In the genomic region with DNA sequence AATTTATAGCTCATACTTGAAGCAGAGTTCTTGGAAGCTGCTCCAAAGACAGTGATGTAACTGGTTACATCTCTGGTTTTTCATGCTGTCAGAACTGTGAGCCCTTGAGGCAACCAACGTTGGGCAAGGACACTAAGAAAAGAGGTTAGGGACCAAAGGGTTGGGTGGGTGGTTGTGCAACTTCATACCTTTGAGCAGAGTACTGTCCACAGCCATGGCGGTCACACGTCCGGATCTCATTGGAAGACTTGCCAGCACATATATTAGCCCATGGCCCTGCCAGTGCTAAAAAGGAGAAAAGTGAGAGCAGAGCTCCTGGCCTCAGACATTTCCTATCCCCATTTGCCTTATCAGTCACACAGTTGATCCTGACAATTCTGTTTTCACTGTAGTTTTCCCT, we compare ENCODE assay signal across 33 cellular contexts. TPM values are rescaled to one million over a fixed set of nuclear protein-coding genes. Genes with fewer than 3 reads are reported as not detected.
"Had no signal": no experiment of that assay in that cellular context is flagged by ENCODE, and none has a peak within 500 bp of the region (broad histone marks: within the 10 kb centered on the region; RNA-seq: fewer than 3 reads in every experiment).

No MANE protein-coding gene starts in this region.

- H3K4me1 ChIP-seq: adrenal gland, body of pancreas, esophagus squamous epithelium, foreskin keratinocyte, gastrocnemius medialis, heart right ventricle had no signal

- H3K4me3 Mint-ChIP-seq: activated CD4-positive, alpha-beta memory T cell treated with anti-CD3 and anti-CD28 coated beads, Interleukin-2, amount 10 ng/mL, durations not matched to agents 7 days and 5 days; activated CD4-positive, alpha-beta T cell treated with anti-CD3 and anti-CD28 coated beads, Interleukin-2, amount 10 ng/mL, durations not matched to agents 7 days and 5 days; activated naive CD4-positive, alpha-beta T cell treated with anti-CD3 and anti-CD28 coated beads, Interleukin-2, amount 50 U/mL, for 24 hours; activated naive CD8-positive, alpha-beta T cell treated with anti-CD3 and anti-CD28 coated beads for 36 hours; activated naive CD8-positive, alpha-beta T cell treated with anti-CD3 and anti-CD28 coated beads, Interleukin-2, amount 50 U/mL, for 24 hours; activated T-cell treated with anti-CD3 and anti-CD28 coated beads, Interleukin-2, amount 50 U/mL, for 24 hours; activated T-cell treated with anti-CD3 and anti-CD28 coated beads, Interleukin-2, amount 50 U/mL, for 72 hours; effector memory CD8-positive, alpha-beta T cell had no signal

- H3K27me3 ChIP-seq: foreskin keratinocyte, gastrocnemius medialis, heart right ventricle had no signal

- H3K4me3 ChIP-seq: adrenal gland, body of pancreas, esophagus squamous epithelium, gastrocnemius medialis, heart right ventricle had no signal

- H3K9me3 ChIP-seq: adrenal gland, body of pancreas, esophagus squamous epithelium, gastrocnemius medialis, heart right ventricle had no signal

- H3K36me3 ChIP-seq: adrenal gland, esophagus squamous epithelium, gastrocnemius medialis, heart right ventricle had no signal

- DNase-seq: activated CD4-positive, alpha-beta memory T cell treated with anti-CD3 and anti-CD28 coated beads, Interleukin-2, amount 10 ng/mL, durations not matched to agents 7 days and 5 days; activated CD4-positive, alpha-beta T cell treated with anti-CD3 and anti-CD28 coated beads for 4 hours; activated CD4-positive, alpha-beta T cell treated with anti-CD3 and anti-CD28 coated beads, Interleukin-2, amount 10 ng/mL, durations not matched to agents 7 days and 5 days; activated CD4-positive, alpha-beta T cell treated with anti-CD3 and anti-CD28 coated beads, Interleukin-2, amount 50 U/mL, for 4 hours; activated CD4-positive, CD25-positive, alpha-beta regulatory T cell; activated CD4-positive, CD25-positive, alpha-beta regulatory T cell treated with anti-CD3 and anti-CD28 coated beads, Interleukin-2, amount 50 U/mL, for 72 hours; activated CD8-positive, alpha-beta memory T cell treated with anti-CD3 and anti-CD28 coated beads, Interleukin-2, amount 50 U/mL, for 48 hours; activated gamma-delta T cell; activated naive CD4-positive, alpha-beta T cell; activated naive CD8-positive, alpha-beta T cell treated with anti-CD3 and anti-CD28 coated beads for 36 hours; activated naive CD8-positive, alpha-beta T cell treated with anti-CD3 and anti-CD28 coated beads, Interleukin-2, amount 50 U/mL, for 24 hours; activated T-cell treated with anti-CD3 and anti-CD28 coated beads for 4 hours; activated T-cell treated with anti-CD3 and anti-CD28 coated beads, Interleukin-2, amount 50 U/mL, for 24 hours; activated T-cell treated with anti-CD3 and anti-CD28 coated beads, Interleukin-2, amount 50 U/mL, for 72 hours; adrenal gland; amygdala; aorta; body of pancreas; caudate nucleus; cortex of kidney; dermis blood vessel endothelial cell; effector CD4-positive, alpha-beta T cell; effector memory CD8-positive, alpha-beta T cell; erythroblast; esophagus squamous epithelium; foreskin keratinocyte; gastrocnemius medialis; glutamatergic neuron; heart right ventricle; T-helper 2 cell had no signal

- H3K27ac Mint-ChIP-seq: activated CD4-positive, alpha-beta memory T cell treated with anti-CD3 and anti-CD28 coated beads, Interleukin-2, amount 10 ng/mL, durations not matched to agents 7 days and 5 days; activated CD4-positive, alpha-beta T cell treated with anti-CD3 and anti-CD28 coated beads, Interleukin-2, amount 10 ng/mL, durations not matched to agents 7 days and 5 days; activated naive CD4-positive, alpha-beta T cell treated with anti-CD3 and anti-CD28 coated beads, Interleukin-2, amount 50 U/mL, for 24 hours; activated naive CD8-positive, alpha-beta T cell treated with anti-CD3 and anti-CD28 coated beads for 36 hours; activated naive CD8-positive, alpha-beta T cell treated with anti-CD3 and anti-CD28 coated beads, Interleukin-2, amount 50 U/mL, for 24 hours; activated T-cell treated with anti-CD3 and anti-CD28 coated beads, Interleukin-2, amount 50 U/mL, for 24 hours; activated T-cell treated with anti-CD3 and anti-CD28 coated beads, Interleukin-2, amount 50 U/mL, for 72 hours; effector memory CD8-positive, alpha-beta T cell had no signal

- H3K4me1 Mint-ChIP-seq: activated CD4-positive, alpha-beta memory T cell treated with anti-CD3 and anti-CD28 coated beads, Interleukin-2, amount 10 ng/mL, durations not matched to agents 7 days and 5 days; activated CD4-positive, alpha-beta T cell treated with anti-CD3 and anti-CD28 coated beads, Interleukin-2, amount 10 ng/mL, durations not matched to agents 7 days and 5 days; activated naive CD4-positive, alpha-beta T cell treated with anti-CD3 and anti-CD28 coated beads, Interleukin-2, amount 50 U/mL, for 24 hours; activated naive CD8-positive, alpha-beta T cell treated with anti-CD3 and anti-CD28 coated beads for 36 hours; activated naive CD8-positive, alpha-beta T cell treated with anti-CD3 and anti-CD28 coated beads, Interleukin-2, amount 50 U/mL, for 24 hours had no signal

- H3K9me3 Mint-ChIP-seq: activated CD4-positive, alpha-beta memory T cell treated with anti-CD3 and anti-CD28 coated beads, Interleukin-2, amount 10 ng/mL, durations not matched to agents 7 days and 5 days; activated CD4-positive, alpha-beta T cell treated with anti-CD3 and anti-CD28 coated beads, Interleukin-2, amount 10 ng/mL, durations not matched to agents 7 days and 5 days; activated naive CD8-positive, alpha-beta T cell treated with anti-CD3 and anti-CD28 coated beads for 36 hours; activated naive CD8-positive, alpha-beta T cell treated with anti-CD3 and anti-CD28 coated beads, Interleukin-2, amount 50 U/mL, for 24 hours; activated T-cell treated with anti-CD3 and anti-CD28 coated beads, Interleukin-2, amount 50 U/mL, for 24 hours; activated T-cell treated with anti-CD3 and anti-CD28 coated beads, Interleukin-2, amount 50 U/mL, for 72 hours; effector memory CD8-positive, alpha-beta T cell had no signal

- H3K36me3 Mint-ChIP-seq: activated naive CD4-positive, alpha-beta T cell treated with anti-CD3 and anti-CD28 coated beads, Interleukin-2, amount 50 U/mL, for 24 hours; activated naive CD8-positive, alpha-beta T cell treated with anti-CD3 and anti-CD28 coated beads for 36 hours had no signal

- H3K27ac ChIP-seq: adrenal gland, body of pancreas, esophagus squamous epithelium, foreskin keratinocyte, gastrocnemius medialis, heart right ventricle had no signal

- ATAC-seq: activated naive CD8-positive, alpha-beta T cell treated with anti-CD3 and anti-CD28 coated beads, Interleukin-2, amount 50 U/mL, for 24 hours; activated T-cell treated with anti-CD3 and anti-CD28 coated beads, Interleukin-2, amount 50 U/mL, for 72 hours; body of pancreas; effector memory CD8-positive, alpha-beta T cell; foreskin keratinocyte; gastrocnemius medialis; heart right ventricle had no signal

RNA-seq across cellular contexts. Expression of a gene that starts 2.1 kb away (rescaled TPM):
- total RNA-seq: activated CD4-positive, alpha-beta memory T cell treated with anti-CD3 and anti-CD28 coated beads, Interleukin-2, amount 10 ng/mL, durations not matched to agents 7 days and 5 days; activated CD4-positive, alpha-beta T cell treated with anti-CD3 and anti-CD28 coated beads, Interleukin-2, amount 10 ng/mL, durations not matched to agents 7 days and 5 days; activated naive CD8-positive, alpha-beta T cell treated with anti-CD3 and anti-CD28 coated beads for 36 hours; activated T-cell treated with anti-CD3 and anti-CD28 coated beads, Interleukin-2, amount 50 U/mL, for 72 hours; adrenal gland; aorta; body of pancreas; chondrocyte; dermis blood vessel endothelial cell; esophagus squamous epithelium; foreskin keratinocyte; gastrocnemius medialis; heart right ventricle; T-helper 1 cell treated with Interleukin-12 subunit alpha and Interleukin-12 subunit beta and Interleukin-4 antibody, amounts not matched to agents 30 ng/mL and 1 ng/mL, for 36 hours had no signal
- polyA plus RNA-seq: adrenal gland, aorta, foreskin keratinocyte, heart right ventricle had no signal

RNA-seq across cellular contexts. Expression of a gene that starts 57.0 kb away (rescaled TPM):
- total RNA-seq: activated CD4-positive, alpha-beta memory T cell treated with anti-CD3 and anti-CD28 coated beads, Interleukin-2, amount 10 ng/mL, durations not matched to agents 7 days and 5 days; activated CD4-positive, alpha-beta T cell treated with anti-CD3 and anti-CD28 coated beads, Interleukin-2, amount 10 ng/mL, durations not matched to agents 7 days and 5 days; activated naive CD8-positive, alpha-beta T cell treated with anti-CD3 and anti-CD28 coated beads for 36 hours; adrenal gland; aorta; body of pancreas; chondrocyte; dermis blood vessel endothelial cell; esophagus squamous epithelium; foreskin keratinocyte; gastrocnemius medialis; heart right ventricle had no signal
- polyA plus RNA-seq: adrenal gland, aorta, foreskin keratinocyte, heart right ventricle had no signal
